In genomic region chr5:138491284-138491648, GRCh38 we compare ENCODE assay signal across 8 cellular contexts. TPM values are rescaled to one million over a fixed set of nuclear protein-coding genes. Genes with fewer than 3 reads are reported as not detected.
DNase-seq lines count a peak whose midpoint lies in the region; ATAC-seq lines count a peak whose summit lies in the region.

No MANE protein-coding gene starts in this region.

- H3K9ac ChIP-seq in skeletal muscle tissue (ENCODE audit: low read depth in 1 of 3, low read length in 3 of 3): peak overlapping the region in 2 of 3 donors; percentile 53 to 70

- no peaks in the 10 kb centered on the region for H3K36me3 ChIP-seq in skeletal muscle tissue (ENCODE audit: control insufficient read depth in 3 of 3, insufficient read depth in 3 of 3, low read length in 3 of 3)

- intact Hi-C loops in head of caudate nucleus (cut with DNase I): no loop called here

- DNase-seq in NCI-H2227 (lab: John Stamatoyannopoulos, UW; ENCODE audit: unreplicated experiment) (peak; percentile 38), NCI-H2227 treated with DMSO at 0.1 percent for 48 hours (lab: John Stamatoyannopoulos, UW) (no peak), SK-N-DZ (ENCODE audit: low spot score) (peak; percentile 15), head of caudate nucleus (peak in 25 of 42 donors; percentile 10 to 72 (median 43)), iPS-NIHi7 (ENCODE audit: extremely low spot score) (no peak)

- H3K4me3 ChIP-seq in skeletal muscle tissue (ENCODE audit: low read length in 3 of 3): peak overlapping the region; percentile 52 to 72 (median 71)

- H3K9me3 ChIP-seq in skeletal muscle tissue (ENCODE audit: control insufficient read depth in 3 of 3, low read length in 3 of 3): no peaks in the 10 kb centered on the region

- peaks cover 20 to 33% (median 27%) of the 10 kb centered on the region in 3 donors for H3K4me1 ChIP-seq in skeletal muscle tissue (ENCODE audit: control insufficient read depth in 3 of 3, insufficient read depth in 3 of 3, low read length in 3 of 3)

- H3K27me3 ChIP-seq in skeletal muscle tissue (ENCODE audit: control insufficient read depth in 3 of 3, insufficient read depth in 3 of 3, low read length in 3 of 3): peaks cover 8 to 40% (median 34%) of the 10 kb centered on the region in 3 donors

- no peak for ATAC-seq in GM18868 (IDR thresholded peaks at IDR 0.05; ENCODE audit: unreplicated experiment)
- no peak for ATAC-seq in GM19452 (IDR thresholded peaks at IDR 0.05; ENCODE audit: unreplicated experiment)

- H3K27ac ChIP-seq in skeletal muscle tissue (ENCODE audit: low read depth, low read length): no peak overlapping the region

RNA-seq across cellular contexts. Expression of gene EGR1, which starts 26.0 kb away (rescaled TPM):
- polyA plus RNA-seq in SK-N-DZ (2014; cell fraction: cytosol; rRNA removed): 1.2 and 3.4 TPM in 2 replicates
- 3.8 and 16.0 TPM in 2 replicates for polyA plus RNA-seq in SK-N-DZ (2014; cell fraction: nucleus; rRNA removed)
- 21.4 TPM for total RNA-seq in skeletal muscle tissue

RNA-seq across cellular contexts. Expression of gene ETF1, which starts 51.8 kb away (rescaled TPM):
- polyA plus RNA-seq in SK-N-DZ (2014; cell fraction: cytosol; rRNA removed): 86.7 and 93.5 TPM in 2 replicates
- polyA plus RNA-seq in SK-N-DZ (2014; cell fraction: nucleus; rRNA removed): 50.2 and 59.1 TPM in 2 replicates
- 45.4 TPM for total RNA-seq in skeletal muscle tissue

RNA-seq across cellular contexts. Expression of gene REEP2, which starts 52.4 kb away (rescaled TPM):
- 51.3 and 58.0 TPM in 2 replicates for polyA plus RNA-seq in SK-N-DZ (2014; cell fraction: cytosol; rRNA removed)
- polyA plus RNA-seq in SK-N-DZ (2014; cell fraction: nucleus; rRNA removed): 89.2 and 92.7 TPM in 2 replicates
- total RNA-seq in skeletal muscle tissue: 7.3 TPM

Comparison
In these comparisons a context has a peak if more than half of its experiments do, and no peak if none do; other contexts are left out.
1. DNase-seq: peak in NCI-H2227 (single experiment), SK-N-DZ (single experiment) and head of caudate nucleus (25 of 42); none in NCI-H2227 treated with DMSO at 0.1 percent for 48 hours (single experiment) and iPS-NIHi7 (single experiment).